Comparison of ENCODE assay signal across 24 cellular contexts in the genomic region with DNA sequence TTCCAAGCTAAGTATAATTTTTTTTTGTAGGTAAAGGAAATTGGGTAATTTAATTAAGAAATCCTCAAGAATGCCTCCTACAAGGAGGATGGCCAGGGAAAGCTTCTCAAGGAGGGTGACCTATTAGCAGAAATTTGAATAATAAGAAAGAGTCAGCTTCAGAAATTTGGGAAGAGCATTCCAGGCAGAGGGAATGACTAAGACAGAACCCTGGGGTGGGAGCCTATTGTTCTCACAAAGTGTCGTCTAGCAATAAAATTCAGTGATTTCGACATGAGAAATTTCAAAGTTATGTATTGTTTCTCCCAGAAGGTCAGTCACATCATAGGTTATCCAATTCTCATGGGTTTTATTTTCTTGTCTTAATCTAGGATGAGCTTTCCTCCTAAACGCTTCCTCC.
"Had no signal": no experiment of that assay in that cellular context is flagged by ENCODE, and none has a peak within 500 bp of the region (broad histone marks: within the 10 kb centered on the region; RNA-seq: fewer than 3 reads in every experiment).

No MANE protein-coding gene starts in this region.

- H3K36me3 Mint-ChIP-seq: activated naive CD4-positive, alpha-beta T cell treated with anti-CD3 and anti-CD28 coated beads, Interleukin-2, amount 50 U/mL, for 24 hours; naive B cell; stimulated activated memory B cell treated with anti-CD40 and anti-IgM and Interleukin-4, amounts not matched to agents 10 μg/mL and 1 μg/mL and 100 μg/mL, for 72 hours had no signal

- H3K36me3 ChIP-seq: ascending aorta, brain microvascular endothelial cell, gastrocnemius medialis, right lobe of liver, stomach, suprapubic skin, tibial nerve had no signal

- H3K27me3 Mint-ChIP-seq: activated naive CD4-positive, alpha-beta T cell treated with anti-CD3 and anti-CD28 coated beads, Interleukin-2, amount 50 U/mL, for 24 hours; dendritic cell treated with granulocyte-macrophage colony-stimulating factor and Interleukin-4, amounts not matched to agents 40 ng/mL and 50 ng/mL, for 4 days; naive B cell; stimulated activated memory B cell treated with anti-CD40 and anti-IgM and Interleukin-4, amounts not matched to agents 10 μg/mL and 1 μg/mL and 100 μg/mL, for 72 hours had no signal

- H3K27ac Mint-ChIP-seq: activated naive CD4-positive, alpha-beta T cell treated with anti-CD3 and anti-CD28 coated beads, Interleukin-2, amount 50 U/mL, for 24 hours; dendritic cell treated with granulocyte-macrophage colony-stimulating factor and Interleukin-4, amounts not matched to agents 40 ng/mL and 50 ng/mL, for 4 days; naive B cell; stimulated activated memory B cell treated with anti-CD40 and anti-IgM and Interleukin-4, amounts not matched to agents 10 μg/mL and 1 μg/mL and 100 μg/mL, for 72 hours had no signal

- H3K9me3 ChIP-seq: ascending aorta, gastrocnemius medialis, right lobe of liver, stomach, tibial nerve had no signal

- H3K4me1 Mint-ChIP-seq: activated naive CD4-positive, alpha-beta T cell treated with anti-CD3 and anti-CD28 coated beads, Interleukin-2, amount 50 U/mL, for 24 hours; neural crest cell; stimulated activated memory B cell treated with anti-CD40 and anti-IgM and Interleukin-4, amounts not matched to agents 10 μg/mL and 1 μg/mL and 100 μg/mL, for 72 hours had no signal

- H3K27ac ChIP-seq: ascending aorta, brain microvascular endothelial cell, gastrocnemius medialis, right lobe of liver, stomach, suprapubic skin, tibial nerve had no signal

- ATAC-seq: esophagus mucosa; gastrocnemius medialis; right lobe of liver; stimulated activated memory B cell treated with anti-CD40 and anti-IgM and Interleukin-4, amounts not matched to agents 10 μg/mL and 1 μg/mL and 100 μg/mL, for 72 hours had no signal

- H3K9me3 Mint-ChIP-seq: activated naive CD4-positive, alpha-beta T cell treated with anti-CD3 and anti-CD28 coated beads, Interleukin-2, amount 50 U/mL, for 24 hours had no signal

- H3K4me3 ChIP-seq: ascending aorta, gastrocnemius medialis, right lobe of liver, stomach, suprapubic skin, tibial nerve had no signal

- H3K27me3 ChIP-seq: ascending aorta, brain microvascular endothelial cell, gastrocnemius medialis, right lobe of liver, stomach, suprapubic skin, tibial nerve had no signal

- H3K4me3 Mint-ChIP-seq: activated naive CD4-positive, alpha-beta T cell treated with anti-CD3 and anti-CD28 coated beads, Interleukin-2, amount 50 U/mL, for 24 hours; dendritic cell treated with granulocyte-macrophage colony-stimulating factor and Interleukin-4, amounts not matched to agents 40 ng/mL and 50 ng/mL, for 4 days; naive B cell; neural crest cell; stimulated activated memory B cell treated with anti-CD40 and anti-IgM and Interleukin-4, amounts not matched to agents 10 μg/mL and 1 μg/mL and 100 μg/mL, for 72 hours had no signal

- H3K4me1 ChIP-seq: ascending aorta, gastrocnemius medialis, right lobe of liver, stomach, suprapubic skin, tibial nerve had no signal

- DNase-seq: activated CD4-positive, alpha-beta T cell treated with anti-CD3 and anti-CD28 coated beads for 1 hour; activated CD4-positive, alpha-beta T cell treated with anti-CD3 and anti-CD28 coated beads, Interleukin-2, amount 50 U/mL, for 1 hour; activated gamma-delta T cell treated with Interleukin-2 at 50 U/mL for 16 hours; activated T-cell treated with anti-CD3 and anti-CD28 coated beads, Interleukin-2, amount 50 U/mL, for 1 hour; brain microvascular endothelial cell; caudate nucleus; effector CD8-positive, alpha-beta T cell; gastrocnemius medialis; hippocampal formation; naive B cell; posterior cingulate gyrus; right lobe of liver; small intestine; stimulated activated CD4-positive, alpha-beta T cell treated with anti-CD3 and anti-CD28 coated beads, Interleukin-2, amount 100 ng/mL, for 24 hours; stomach; T-helper 9 cell had no signal
